30 cellular contexts compared by ENCODE assay signal in genomic region chr9:117273612-117274011, GRCh38.
"Had no signal": no experiment of that assay in that cellular context is flagged by ENCODE, and none has a peak within 500 bp of the region (broad histone marks: within the 10 kb centered on the region; RNA-seq: fewer than 3 reads in every experiment).

No MANE protein-coding gene starts in this region.

- H3K36me3 ChIP-seq: adrenal gland, breast epithelium, cardiac muscle cell, colonic mucosa, esophagus squamous epithelium, gastroesophageal sphincter, heart right ventricle had no signal

- H3K4me1 ChIP-seq: adrenal gland, breast epithelium, colonic mucosa, esophagus squamous epithelium, gastroesophageal sphincter, heart right ventricle had no signal

- H3K4me3 ChIP-seq: adrenal gland, breast epithelium, cardiac muscle cell, colonic mucosa, esophagus squamous epithelium, gastroesophageal sphincter, heart right ventricle, hepatocyte had no signal

- DNase-seq: activated CD4-positive, alpha-beta memory T cell treated with anti-CD3 and anti-CD28 coated beads for 36 hours; activated CD4-positive, alpha-beta T cell treated with anti-CD3 and anti-CD28 coated beads for 36 hours; activated CD4-positive, alpha-beta T cell treated with anti-CD3 and anti-CD28 coated beads, Interleukin-2, amount 10 ng/mL, durations not matched to agents 24 days and 14 days; activated CD4-positive, CD25-positive, alpha-beta regulatory T cell; activated CD4-positive, CD25-positive, alpha-beta regulatory T cell treated with anti-CD3 and anti-CD28 coated beads, Interleukin-2, amount 50 U/mL, for 72 hours; activated CD8-positive, alpha-beta memory T cell treated with anti-CD3 and anti-CD28 coated beads, Interleukin-2, amount 10 ng/mL, durations not matched to agents 7 days and 5 days; activated CD8-positive, alpha-beta memory T cell treated with anti-CD3 and anti-CD28 coated beads, Interleukin-2, amount 50 U/mL, for 4 hours; activated CD8-positive, alpha-beta T cell treated with anti-CD3 and anti-CD28 coated beads, Interleukin-2, amount 10 ng/mL, durations not matched to agents 7 days and 5 days; activated effector memory CD4-positive, alpha-beta T cell treated with anti-CD3 and anti-CD28 coated beads, Interleukin-2, amount 50 U/mL, for 16 hours; activated naive CD4-positive, alpha-beta T cell treated with anti-CD3 and anti-CD28 coated beads for 36 hours; activated naive CD8-positive, alpha-beta T cell treated with anti-CD3 and anti-CD28 coated beads for 36 hours; activated naive CD8-positive, alpha-beta T cell treated with anti-CD3 and anti-CD28 coated beads, Interleukin-2, amount 50 U/mL, for 24 hours; activated T-cell treated with anti-CD3 and anti-CD28 coated beads, Interleukin-2, amount 50 U/mL, for 1 hour; activated T-cell treated with anti-CD3 and anti-CD28 coated beads, Interleukin-2, amount 50 U/mL, for 48 hours; adrenal gland; amygdala; aorta; central memory CD4-positive, alpha-beta T cell; cerebellar nuclear complex; colonic mucosa; effector CD8-positive, alpha-beta T cell; esophagus squamous epithelium; foreskin melanocyte; heart right ventricle; T1000 had no signal

- H3K4me2 ChIP-seq: hepatocyte had no signal

- H3K79me2 ChIP-seq: hepatocyte had no signal

- H2AFZ ChIP-seq: hepatocyte had no signal

- H3K27me3 ChIP-seq: adrenal gland, breast epithelium, cardiac muscle cell, colonic mucosa, esophagus squamous epithelium, gastroesophageal sphincter, heart right ventricle, hepatocyte had no signal

- H3K27ac ChIP-seq: adrenal gland, breast epithelium, cardiac muscle cell, colonic mucosa, epithelial cell of prostate, esophagus squamous epithelium, gastroesophageal sphincter, heart right ventricle, hepatocyte had no signal

- H3K9me3 ChIP-seq: adrenal gland, breast epithelium, colonic mucosa, esophagus squamous epithelium, gastroesophageal sphincter, heart right ventricle had no signal
